Comparison of ENCODE assay signal across 16 cellular contexts in genomic region chr22:43066844-43067385, GRCh38. TPM values are rescaled to one million over a fixed set of nuclear protein-coding genes. Genes with fewer than 3 reads are reported as not detected.
DNase-seq lines count a peak whose midpoint lies in the region; ATAC-seq and TF ChIP-seq lines count a peak whose summit lies in the region.
"Had no signal": no experiment of that assay in that cellular context is flagged by ENCODE, and none has a peak within 500 bp of the region (broad histone marks: within the 10 kb centered on the region; RNA-seq: fewer than 3 reads in every experiment).

No MANE protein-coding gene starts in this region.

- peaks cover 4% of the 10 kb centered on the region for H3K36me3 Mint-ChIP-seq in glutamatergic neuron (ENCODE audit: unreplicated experiment)

- no peak for ATAC-seq in HG02973 (IDR thresholded peaks at IDR 0.05; ENCODE audit: unreplicated experiment)

- H3K9me3 Mint-ChIP-seq in glutamatergic neuron (ENCODE audit: unreplicated experiment), result no peaks in the 10 kb centered on the region
- H3K9me3 Mint-ChIP-seq: activated CD4-positive, alpha-beta memory T cell treated with anti-CD3 and anti-CD28 coated beads for 36 hours; activated naive CD4-positive, alpha-beta T cell treated with anti-CD3 and anti-CD28 coated beads, Interleukin-2, amount 10 ng/mL, durations not matched to agents 7 days and 5 days; dendritic cell treated with granulocyte-macrophage colony-stimulating factor and Interleukin-4, amounts not matched to agents 40 ng/mL and 50 ng/mL, for 4 days; T-helper 2 cell treated with Interferon-gamma antibody and Interleukin-4, amounts not matched to agents 5 μg/mL and 100 μg/mL, for 36 hours had no signal

- DNase-seq in AG04449 (ENCODE audit: low read depth, low spot score), result peak; percentile 34
- peak; percentile 55 for DNase-seq in HK-2 (ENCODE audit: unreplicated experiment)
- DNase-seq in astrocyte of the hippocampus (ENCODE audit: low read depth, low spot score), result peak; percentile 68
- peak; percentile 85 for DNase-seq in islet precursor cell
- DNase-seq in COR-L47 (lab: John Stamatoyannopoulos, UW), result no peak
- no peak for DNase-seq in glutamatergic neuron
- DNase-seq in G401 (ENCODE audit: low spot score), result no peak
- DNase-seq: activated CD4-positive, alpha-beta memory T cell treated with anti-CD3 and anti-CD28 coated beads for 36 hours; activated naive CD4-positive, alpha-beta T cell treated with anti-CD3 and anti-CD28 coated beads, Interleukin-2, amount 10 ng/mL, durations not matched to agents 7 days and 5 days; GDM1; NCI-H187; upper lobe of left lung had no signal

- H3K27ac Mint-ChIP-seq in glutamatergic neuron (ENCODE audit: unreplicated experiment), result no peak overlapping the region
- H3K27ac Mint-ChIP-seq: activated CD4-positive, alpha-beta memory T cell treated with anti-CD3 and anti-CD28 coated beads for 36 hours; activated naive CD4-positive, alpha-beta T cell treated with anti-CD3 and anti-CD28 coated beads, Interleukin-2, amount 10 ng/mL, durations not matched to agents 7 days and 5 days; B cell; dendritic cell treated with granulocyte-macrophage colony-stimulating factor and Interleukin-4, amounts not matched to agents 40 ng/mL and 50 ng/mL, for 4 days; T-helper 2 cell treated with Interferon-gamma antibody and Interleukin-4, amounts not matched to agents 5 μg/mL and 100 μg/mL, for 36 hours had no signal

- CTCF ChIA-PET in AG04449 (lab: Yijun Ruan, JAX), result interaction anchor here (1.5 kb wide), 1 partner anchor 285 kb away, joined by 4 read pairs; no protein-coding TSS in a partner anchor

- no peaks in the 10 kb centered on the region for H3K27me3 Mint-ChIP-seq in glutamatergic neuron (ENCODE audit: unreplicated experiment)
- H3K27me3 Mint-ChIP-seq: activated CD4-positive, alpha-beta memory T cell treated with anti-CD3 and anti-CD28 coated beads for 36 hours; activated naive CD4-positive, alpha-beta T cell treated with anti-CD3 and anti-CD28 coated beads, Interleukin-2, amount 10 ng/mL, durations not matched to agents 7 days and 5 days; B cell; dendritic cell treated with granulocyte-macrophage colony-stimulating factor and Interleukin-4, amounts not matched to agents 40 ng/mL and 50 ng/mL, for 4 days had no signal

- in situ Hi-C loops in G401 (cut with HindIII; ENCODE audit: low sequenced_read_pairs), result no loop called here

- POLR2A ChIA-PET in AG04449 (lab: Yijun Ruan, JAX), result interaction anchor here (0.6 kb wide), 1 partner anchor 1634 kb away, joined by 3 read pairs; no protein-coding TSS in a partner anchor

- no peak overlapping the region for H3K4me3 ChIP-seq in AG04449 (ENCODE audit: low read depth, low read length)
- H3K4me3 ChIP-seq: upper lobe of left lung had no signal

- TF ChIP-seq CTCF in AG04449 (IDR thresholded peaks at IDR 0.05; ENCODE audit: insufficient read depth, low read length, missing control alignments) (no peak), glutamatergic neuron (IDR thresholded peaks at IDR 0.05; ENCODE audit: partially characterized antibody, unreplicated experiment) (no peak)

- H3K4me1 Mint-ChIP-seq in glutamatergic neuron (ENCODE audit: low read depth, unreplicated experiment), result no peaks in the 10 kb centered on the region
- H3K4me1 Mint-ChIP-seq: activated naive CD4-positive, alpha-beta T cell treated with anti-CD3 and anti-CD28 coated beads, Interleukin-2, amount 10 ng/mL, durations not matched to agents 7 days and 5 days; B cell had no signal

- no peak overlapping the region for H3K4me3 Mint-ChIP-seq in glutamatergic neuron (ENCODE audit: unreplicated experiment)
- H3K4me3 Mint-ChIP-seq: activated CD4-positive, alpha-beta memory T cell treated with anti-CD3 and anti-CD28 coated beads for 36 hours; activated naive CD4-positive, alpha-beta T cell treated with anti-CD3 and anti-CD28 coated beads, Interleukin-2, amount 10 ng/mL, durations not matched to agents 7 days and 5 days; B cell; dendritic cell treated with granulocyte-macrophage colony-stimulating factor and Interleukin-4, amounts not matched to agents 40 ng/mL and 50 ng/mL, for 4 days; T-helper 2 cell treated with Interferon-gamma antibody and Interleukin-4, amounts not matched to agents 5 μg/mL and 100 μg/mL, for 36 hours had no signal

RNA-seq across cellular contexts. Expression of gene TTLL1, which starts 22.3 kb away (rescaled TPM):
- total RNA-seq in glutamatergic neuron (ENCODE audit: unreplicated experiment), result 22.0 TPM
- total RNA-seq in G401 (2014; rRNA removed; shearing (Covaris generic)), result 7.1 and 10.3 TPM in 2 replicates

RNA-seq across cellular contexts. Expression of gene BIK, which starts 43.6 kb away (rescaled TPM):
- total RNA-seq in glutamatergic neuron (ENCODE audit: unreplicated experiment), result 17.3 TPM
- total RNA-seq in G401 (2014; rRNA removed; shearing (Covaris generic)), result 4.6 and 6.9 TPM in 2 replicates

RNA-seq across cellular contexts. Expression of gene PACSIN2, which starts 52.0 kb away (rescaled TPM):
- 47.3 TPM for total RNA-seq in glutamatergic neuron (ENCODE audit: unreplicated experiment)
- total RNA-seq in G401 (2014; rRNA removed; shearing (Covaris generic)), result 58.8 and 72.5 TPM in 2 replicates

Comparison
In these comparisons a context has a peak if more than half of its experiments do, and no peak if none do; other contexts are left out.
1. DNase-seq: peak in AG04449 (single experiment), HK-2 (single experiment), astrocyte of the hippocampus (single experiment) and islet precursor cell (single experiment); none in COR-L47 (single experiment), glutamatergic neuron (single experiment) and G401 (single experiment).